21 cellular contexts compared by ENCODE assay signal in the genomic region with DNA sequence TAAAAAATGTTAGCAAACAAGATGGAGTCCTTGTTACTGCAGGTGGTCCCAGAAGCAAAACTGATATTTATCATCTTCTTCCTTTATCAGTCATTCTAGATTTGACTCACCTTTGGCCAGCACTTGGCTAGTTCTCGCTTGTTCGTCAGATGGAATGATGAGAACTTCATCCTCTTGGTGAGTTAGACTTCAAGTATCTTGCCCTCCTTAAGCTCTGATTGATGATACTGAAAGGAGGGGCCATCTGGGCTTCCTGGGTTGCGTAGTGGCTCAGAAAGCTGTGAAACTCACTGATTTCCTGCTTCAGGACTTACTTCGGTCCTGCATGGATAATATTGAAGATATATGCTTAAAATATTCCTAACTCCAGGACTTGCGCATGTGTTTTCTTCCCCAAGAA.
"Had no signal": no experiment of that assay in that cellular context is flagged by ENCODE, and none has a peak within 500 bp of the region (broad histone marks: within the 10 kb centered on the region; RNA-seq: fewer than 3 reads in every experiment).

No MANE protein-coding gene starts in this region.

- H3K9me3 ChIP-seq: adrenal gland, ovary, tibial nerve had no signal

- H3K4me1 Mint-ChIP-seq: naive B cell, neural crest cell had no signal

- H3K9me3 Mint-ChIP-seq: neural crest cell; stimulated activated naive CD8-positive, alpha-beta T cell treated with anti-CD3 and anti-CD28 coated beads, Interleukin-15, Interleukin-2, amounts not matched to agents 100 ng/mL and 50 ng/mL, for 24 hours had no signal

- H3K4me1 ChIP-seq: adrenal gland, tibial nerve had no signal

- H3K27me3 ChIP-seq: adrenal gland, ovary, tibial nerve had no signal

- ATAC-seq: activated naive CD4-positive, alpha-beta T cell treated with anti-CD3 and anti-CD28 coated beads, Interleukin-2, amount 50 U/mL, for 72 hours; effector memory CD8-positive, alpha-beta T cell; left lobe of liver; WTC11 had no signal

- H3K4me3 Mint-ChIP-seq: activated CD4-positive, alpha-beta memory T cell treated with anti-CD3 and anti-CD28 coated beads for 36 hours; activated T-helper 1 cell treated with anti-CD3 and anti-CD28 coated beads, Interleukin-12 subunit alpha, Interleukin-12 subunit beta, Interleukin-2, Interleukin-4 antibody, amounts not matched to agents 30 ng/mL and 10 ng/mL and 1 ng/mL, durations not matched to agents 14 hours and 24 hours and 36 hours; effector memory CD8-positive, alpha-beta T cell; naive B cell; neural crest cell; stimulated activated naive CD8-positive, alpha-beta T cell treated with anti-CD3 and anti-CD28 coated beads, Interleukin-15, Interleukin-2, amounts not matched to agents 100 ng/mL and 50 ng/mL, for 24 hours; T-helper 2 cell treated with Interferon-gamma antibody and Interleukin-4, amounts not matched to agents 5 μg/mL and 100 μg/mL, for 36 hours; WTC11 had no signal

- DNase-seq: activated CD4-positive, alpha-beta memory T cell treated with anti-CD3 and anti-CD28 coated beads for 36 hours; activated CD4-positive, alpha-beta T cell treated with anti-CD3 and anti-CD28 coated beads for 4 hours; activated gamma-delta T cell treated with Interleukin-2 at 50 U/mL for 16 hours; activated T-cell treated with anti-CD3 and anti-CD28 coated beads for 4 hours; effector memory CD8-positive, alpha-beta T cell; hypothalamus; naive B cell; ovary; stimulated activated CD4-positive, alpha-beta T cell treated with anti-CD3 and anti-CD28 coated beads, Interleukin-15, amount 100 ng/mL, for 24 hours; stimulated activated CD4-positive, alpha-beta T cell treated with anti-CD3 and anti-CD28 coated beads, Interleukin-2, amount 100 ng/mL, for 48 hours had no signal

- H3K36me3 Mint-ChIP-seq: activated CD4-positive, alpha-beta memory T cell treated with anti-CD3 and anti-CD28 coated beads for 36 hours; naive B cell; WTC11 had no signal

- H3K27ac ChIP-seq: adrenal gland, ovary, skin epidermis, tibial nerve had no signal

- H3K36me3 ChIP-seq: adrenal gland, ovary, tibial nerve had no signal

- H3K4me3 ChIP-seq: lung, ovary, skin epidermis, tibial nerve had no signal

- H3K27me3 Mint-ChIP-seq: activated CD4-positive, alpha-beta memory T cell treated with anti-CD3 and anti-CD28 coated beads for 36 hours; effector memory CD8-positive, alpha-beta T cell; naive B cell; stimulated activated naive CD8-positive, alpha-beta T cell treated with anti-CD3 and anti-CD28 coated beads, Interleukin-15, Interleukin-2, amounts not matched to agents 100 ng/mL and 50 ng/mL, for 24 hours had no signal

- H3K27ac Mint-ChIP-seq: activated CD4-positive, alpha-beta memory T cell treated with anti-CD3 and anti-CD28 coated beads for 36 hours; activated naive CD4-positive, alpha-beta T cell treated with anti-CD3 and anti-CD28 coated beads, Interleukin-2, amount 50 U/mL, for 72 hours; activated T-helper 1 cell treated with anti-CD3 and anti-CD28 coated beads, Interleukin-12 subunit alpha, Interleukin-12 subunit beta, Interleukin-2, Interleukin-4 antibody, amounts not matched to agents 30 ng/mL and 10 ng/mL and 1 ng/mL, durations not matched to agents 14 hours and 24 hours and 36 hours; effector memory CD8-positive, alpha-beta T cell; naive B cell; stimulated activated naive CD8-positive, alpha-beta T cell treated with anti-CD3 and anti-CD28 coated beads, Interleukin-15, Interleukin-2, amounts not matched to agents 100 ng/mL and 50 ng/mL, for 24 hours; T-helper 2 cell treated with Interferon-gamma antibody and Interleukin-4, amounts not matched to agents 5 μg/mL and 100 μg/mL, for 36 hours; WTC11 had no signal
